14 cellular contexts compared by ENCODE assay signal in genomic region chr14:51180577-51180976, GRCh38. TPM values are rescaled to one million over a fixed set of nuclear protein-coding genes. Genes with fewer than 3 reads are reported as not detected.
DNase-seq lines count a peak whose midpoint lies in the region; ATAC-seq, FAIRE-seq and TF ChIP-seq lines count a peak whose summit lies in the region.
"Had no signal": no experiment of that assay in that cellular context is flagged by ENCODE, and none has a peak within 500 bp of the region (broad histone marks: within the 10 kb centered on the region; RNA-seq: fewer than 3 reads in every experiment).

No MANE protein-coding gene starts in this region.

- H4K8ac ChIP-seq in neuronal stem cell (ENCODE audit: low read depth, low read length), result no peak overlapping the region

- no peak overlapping the region for H3K4me3 Mint-ChIP-seq in activated T-cell treated with anti-CD3 and anti-CD28 coated beads, Interleukin-2, amount 50 U/mL, for 4 hours

- TF ChIP-seq CTCF in kidney (IDR thresholded peaks at IDR 0.05; ENCODE audit: borderline replicate concordance, extremely low read depth, insufficient read depth), result no peak

- H3K9me3 Mint-ChIP-seq in activated T-cell treated with anti-CD3 and anti-CD28 coated beads, Interleukin-2, amount 50 U/mL, for 4 hours, result no peaks in the 10 kb centered on the region

- no peak overlapping the region for H2AK5ac ChIP-seq in neuronal stem cell (ENCODE audit: low read depth, low read length)

- intact Hi-C loops in kidney (cut with DNase I), result no loop called here

- peaks cover 2% of the 10 kb centered on the region for H3K4me1 Mint-ChIP-seq in activated T-cell treated with anti-CD3 and anti-CD28 coated beads, Interleukin-2, amount 50 U/mL, for 4 hours (ENCODE audit: low read depth)

- no peak overlapping the region for H2BK15ac ChIP-seq in neuronal stem cell (ENCODE audit: low read length)

- H3K14ac ChIP-seq in neuronal stem cell (ENCODE audit: low read length), result no peak overlapping the region

- H4K91ac ChIP-seq in neuronal stem cell (ENCODE audit: low read depth, low read length, poor library complexity), result no peak overlapping the region

- H3K9ac ChIP-seq in kidney (ENCODE audit: low read length in 2 of 2) (no peak overlapping the region), neuronal stem cell (ENCODE audit: low read depth, low read length, poor library complexity) (no peak overlapping the region)

- WGBS in neuronal stem cell (ENCODE audit: extremely low coverage in 2 of 2, insufficient read length in 2 of 2, insufficient replicate concordance in 1 of 2), 2 donors, result no CpG with 5 or more reads among the region's 9 CpGs

- H3K36me3 ChIP-seq in kidney (ENCODE audit: control insufficient read depth in 1 of 2, insufficient read depth in 2 of 2, low read length in 2 of 2) (no peaks in the 10 kb centered on the region), neuronal stem cell (replicated peaks in 1 of 2; ENCODE audit: control insufficient read depth in 2 of 2, insufficient read depth in 2 of 2, low read length in 2 of 2) (no peaks in the 10 kb centered on the region)
- H3K36me3 ChIP-seq: upper lobe of right lung had no signal

- H3K23ac ChIP-seq in neuronal stem cell (ENCODE audit: low read depth, low read length, poor library complexity), result no peak overlapping the region

- H3K9me3 ChIP-seq in kidney (ENCODE audit: control insufficient read depth in 1 of 2, low read length in 2 of 2) (no peaks in the 10 kb centered on the region), neuronal stem cell (replicated peaks in 1 of 2; ENCODE audit: control insufficient read depth in 2 of 2, insufficient read depth in 1 of 2, low read depth in 1 of 2, low read length in 2 of 2) (no peaks in the 10 kb centered on the region)
- H3K9me3 ChIP-seq: upper lobe of right lung had no signal

- H3K4ac ChIP-seq in neuronal stem cell (ENCODE audit: low read length), result no peak overlapping the region

- no peak overlapping the region for H2BK12ac ChIP-seq in neuronal stem cell (ENCODE audit: low read length)

- no peaks in the 10 kb centered on the region for H3K27me3 ChIP-seq in neuronal stem cell (ENCODE audit: control insufficient read depth in 3 of 3, insufficient read depth in 3 of 3, low read depth in 1 of 3, low read length in 3 of 3)
- H3K27me3 ChIP-seq: upper lobe of right lung had no signal

- H3K4me1 ChIP-seq in kidney (ENCODE audit: control insufficient read depth in 1 of 2, insufficient read depth in 1 of 2, low read depth in 1 of 2, low read length in 2 of 2) (peaks cover 0 to 3% of the 10 kb centered on the region in 2 donors), neuronal stem cell (ENCODE audit: control insufficient read depth in 2 of 2, insufficient read depth in 1 of 2, low read depth in 1 of 2, low read length in 2 of 2) (peaks cover 2 to 9% of the 10 kb centered on the region in 2 donors)
- H3K4me1 ChIP-seq: upper lobe of right lung had no signal

- H3K27ac ChIP-seq in kidney (ENCODE audit: low read depth in 2 of 2, low read length in 2 of 2) (no peak overlapping the region), neuronal stem cell (replicated peaks; ENCODE audit: low read length) (no peak overlapping the region)
- H3K27ac ChIP-seq: upper lobe of right lung had no signal

- no peak overlapping the region for H3K18ac ChIP-seq in neuronal stem cell (ENCODE audit: low read length)

- no peak overlapping the region for H2AFZ ChIP-seq in neuronal stem cell (ENCODE audit: low read length)

- peak; percentile 57 for ATAC-seq in GM19328 (IDR thresholded peaks at IDR 0.05; ENCODE audit: unreplicated experiment)
- peak; percentile 80 for ATAC-seq in HG02678 (IDR thresholded peaks at IDR 0.05; ENCODE audit: unreplicated experiment)
- peak; percentile 79 for ATAC-seq in HG03469 (IDR thresholded peaks at IDR 0.05; ENCODE audit: unreplicated experiment)
- no peak for ATAC-seq in activated T-cell treated with anti-CD3 and anti-CD28 coated beads, Interleukin-2, amount 50 U/mL, for 4 hours
- ATAC-seq: upper lobe of right lung had no signal

- H3K79me1 ChIP-seq in neuronal stem cell (ENCODE audit: low read depth, low read length), result no peaks in the 10 kb centered on the region

- H3K36me3 Mint-ChIP-seq in activated T-cell treated with anti-CD3 and anti-CD28 coated beads, Interleukin-2, amount 50 U/mL, for 4 hours (ENCODE audit: insufficient read depth), result no peaks in the 10 kb centered on the region

- DNase-seq in Daoy (ENCODE audit: low read depth) (peak; percentile 27), NCI-H1694 (lab: John Stamatoyannopoulos, UW) (no peak), kidney (no peak), neuronal stem cell (ENCODE audit: low spot score) (no peak)
- no peak for DNase-seq in activated T-cell treated with anti-CD3 and anti-CD28 coated beads, Interleukin-2, amount 50 U/mL, for 4 hours
- DNase-seq: ACHN, activated T-cell treated with anti-CD3 and anti-CD28 coated beads for 4 hours, Kasumi-1, upper lobe of right lung had no signal

- no peak for FAIRE-seq in kidney (lab: Jason Lieb, UNC)
- FAIRE-seq: endothelial cell of umbilical vein, H1 had no signal

- H3K4me2 ChIP-seq in neuronal stem cell (ENCODE audit: insufficient read depth, low read length, poor library complexity, severe bottlenecking), result no peak overlapping the region

- H2BK120ac ChIP-seq in neuronal stem cell (ENCODE audit: low read depth, low read length), result no peak overlapping the region

- peaks cover 16% of the 10 kb centered on the region for H3K27me3 Mint-ChIP-seq in activated T-cell treated with anti-CD3 and anti-CD28 coated beads, Interleukin-2, amount 50 U/mL, for 4 hours (ENCODE audit: low read depth)

- H3K4me3 ChIP-seq in kidney (ENCODE audit: low read length in 2 of 2) (no peak overlapping the region), neuronal stem cell (ENCODE audit: low read length in 2 of 2) (peak overlapping the region in 1 of 2 donors; percentile 53)
- H3K4me3 ChIP-seq: upper lobe of right lung had no signal

- no peak overlapping the region for H2BK5ac ChIP-seq in neuronal stem cell (ENCODE audit: low read length)

RNA-seq across cellular contexts. Expression of gene TMX1, which starts 59.5 kb away (rescaled TPM):
- 96.2 and 106 TPM in 2 replicates for total RNA-seq in Daoy (2014; rRNA removed; shearing (Covaris generic))
- 10 to 100 TPM; 50.7 to 60.5 (median 60.2) TPM for total RNA-seq in activated T-cell treated with anti-CD3 and anti-CD28 coated beads, Interleukin-2, amount 50 U/mL, for 4 hours
- total RNA-seq in kidney, result 31.6 TPM
- 12.3 TPM for polyA plus RNA-seq in kidney (ENCODE audit: insufficient read depth, low read depth, low replicate concordance)
- 42.8 TPM for polyA plus RNA-seq in neuronal stem cell (2013, experiment 1 of 2)
- 45.5 TPM for polyA plus RNA-seq in neuronal stem cell (2013, experiment 2 of 2)

Comparison
In these comparisons a context has a peak if more than half of its experiments do, and no peak if none do; other contexts are left out.
1. ATAC-seq: peak in GM19328 (single experiment), HG02678 (single experiment) and HG03469 (single experiment); none in activated T-cell treated with anti-CD3 and anti-CD28 coated beads, Interleukin-2, amount 50 U/mL, for 4 hours (0 of 2).